ENCODE assay signal across 32 cellular contexts in the genomic region with DNA sequence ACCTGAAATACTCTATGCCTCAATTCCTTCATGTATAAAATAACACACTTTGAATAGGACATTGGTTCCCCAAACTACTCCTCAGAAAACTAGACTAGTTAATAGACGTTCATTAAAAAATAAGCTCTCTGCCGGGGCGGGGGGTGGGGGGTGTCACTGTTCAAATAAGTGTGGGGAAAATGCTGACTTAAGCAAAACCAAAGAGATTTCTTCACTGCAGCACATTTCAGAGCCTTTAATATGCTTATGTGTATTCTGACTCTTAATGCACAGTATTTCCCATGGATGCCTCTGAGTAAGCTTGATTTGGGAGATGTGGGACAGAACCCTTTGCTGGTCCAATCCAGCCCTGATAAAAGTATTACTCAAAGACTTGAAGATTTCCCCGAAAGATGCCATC.
"Had no signal": no experiment of that assay in that cellular context is flagged by ENCODE, and none has a peak within 500 bp of the region (broad histone marks: within the 10 kb centered on the region; RNA-seq: fewer than 3 reads in every experiment).

No MANE protein-coding gene starts in this region.

- H3K27ac Mint-ChIP-seq: activated B cell treated with CpG ODN at 0.5 μM for 24 hours; activated CD8-positive, alpha-beta T cell treated with anti-CD3 and anti-CD28 coated beads for 36 hours; activated naive CD8-positive, alpha-beta T cell; activated T-helper 17 cell treated with anti-CD3 and anti-CD28 coated beads, Interleukin-2, amount 50 U/mL, for 72 hours; T-helper 17 cell; T-helper 2 cell treated with Interferon-gamma antibody and Interleukin-4, amounts not matched to agents 5 μg/mL and 100 μg/mL, for 36 hours had no signal

- DNase-seq: activated B cell treated with CpG ODN at 0.5 μM for 24 hours; activated CD4-positive, alpha-beta T cell treated with anti-CD3 and anti-CD28 coated beads for 48 hours; activated CD4-positive, alpha-beta T cell treated with anti-CD3 and anti-CD28 coated beads, Interleukin-2, amount 50 U/mL, for 1 hour; activated CD4-positive, alpha-beta T cell treated with anti-CD3 and anti-CD28 coated beads, Interleukin-2, amount 50 U/mL, for 48 hours; activated CD8-positive, alpha-beta memory T cell treated with anti-CD3 and anti-CD28 coated beads for 24 hours; activated CD8-positive, alpha-beta T cell treated with anti-CD3 and anti-CD28 coated beads for 36 hours; activated effector memory CD4-positive, alpha-beta T cell treated with Interleukin-2 at 50 U/mL for 16 hours; activated gamma-delta T cell treated with Interleukin-2 at 50 U/mL for 16 hours; activated naive CD4-positive, alpha-beta T cell treated with anti-CD3 and anti-CD28 coated beads, Interleukin-2, amount 50 U/mL, for 16 hours; activated naive CD4-positive, alpha-beta T cell treated with Interleukin-2 at 50 U/mL for 16 hours; activated T-cell treated with anti-CD3 and anti-CD28 coated beads, Interleukin-2, amount 50 U/mL, for 4 hours; adrenal gland; amygdala; aorta; body of pancreas; central memory CD4-positive, alpha-beta T cell; cerebellar nuclear complex; colonic mucosa; effector CD8-positive, alpha-beta T cell; esophagus squamous epithelium; foreskin melanocyte; T-helper 1 cell; T-helper 17 cell; T1000; WERI-Rb-1 had no signal

- ATAC-seq: activated CD4-positive, CD25-positive, alpha-beta regulatory T cell treated with anti-CD3 and anti-CD28 coated beads, Interleukin-2, amount 50 U/mL, for 24 hours; activated CD8-positive, alpha-beta T cell treated with anti-CD3 and anti-CD28 coated beads for 36 hours; activated T-cell treated with anti-CD3 and anti-CD28 coated beads, Interleukin-2, amount 50 U/mL, for 4 hours; activated T-helper 17 cell treated with anti-CD3 and anti-CD28 coated beads, Interleukin-2, amount 50 U/mL, for 72 hours; body of pancreas; gastroesophageal sphincter; T-helper 17 cell had no signal

- H3K4me3 Mint-ChIP-seq: activated B cell treated with CpG ODN at 0.5 μM for 24 hours; activated CD8-positive, alpha-beta T cell treated with anti-CD3 and anti-CD28 coated beads for 36 hours; activated naive CD8-positive, alpha-beta T cell; activated T-cell treated with anti-CD3 and anti-CD28 coated beads, Interleukin-2, amount 50 U/mL, for 4 hours; activated T-helper 17 cell treated with anti-CD3 and anti-CD28 coated beads, Interleukin-2, amount 50 U/mL, for 72 hours; T-helper 17 cell; T-helper 2 cell treated with Interferon-gamma antibody and Interleukin-4, amounts not matched to agents 5 μg/mL and 100 μg/mL, for 36 hours had no signal

- H3K4me1 Mint-ChIP-seq: activated B cell treated with CpG ODN at 0.5 μM for 24 hours; activated T-helper 17 cell treated with anti-CD3 and anti-CD28 coated beads, Interleukin-2, amount 50 U/mL, for 72 hours; T-helper 17 cell had no signal

- H3K36me3 ChIP-seq: adrenal gland, colonic mucosa, esophagus squamous epithelium, gastroesophageal sphincter, WERI-Rb-1 had no signal

- H3K27me3 ChIP-seq: adrenal gland, body of pancreas, colonic mucosa, esophagus squamous epithelium, gastroesophageal sphincter had no signal

- FAIRE-seq: endometrium, endothelial cell of umbilical vein had no signal

- H3K36me3 Mint-ChIP-seq: activated naive CD8-positive, alpha-beta T cell had no signal

- H3K27me3 Mint-ChIP-seq: activated B cell treated with CpG ODN at 0.5 μM for 24 hours had no signal

- H3K4me3 ChIP-seq: adrenal gland, body of pancreas, colonic mucosa, esophagus squamous epithelium, gastroesophageal sphincter had no signal

- H3K9me3 ChIP-seq: adrenal gland, body of pancreas, colonic mucosa, esophagus squamous epithelium had no signal

- H3K9me3 Mint-ChIP-seq: activated B cell treated with CpG ODN at 0.5 μM for 24 hours; activated CD8-positive, alpha-beta T cell treated with anti-CD3 and anti-CD28 coated beads for 36 hours; activated T-cell treated with anti-CD3 and anti-CD28 coated beads, Interleukin-2, amount 50 U/mL, for 4 hours; activated T-helper 17 cell treated with anti-CD3 and anti-CD28 coated beads, Interleukin-2, amount 50 U/mL, for 72 hours; T-helper 2 cell treated with Interferon-gamma antibody and Interleukin-4, amounts not matched to agents 5 μg/mL and 100 μg/mL, for 36 hours had no signal

- H3K4me1 ChIP-seq: adrenal gland, colonic mucosa, esophagus squamous epithelium, gastroesophageal sphincter had no signal

- H3K27ac ChIP-seq: adrenal gland, colonic mucosa, esophagus squamous epithelium, gastroesophageal sphincter, WERI-Rb-1 had no signal
